16 cellular contexts compared by ENCODE assay signal in the genomic region with DNA sequence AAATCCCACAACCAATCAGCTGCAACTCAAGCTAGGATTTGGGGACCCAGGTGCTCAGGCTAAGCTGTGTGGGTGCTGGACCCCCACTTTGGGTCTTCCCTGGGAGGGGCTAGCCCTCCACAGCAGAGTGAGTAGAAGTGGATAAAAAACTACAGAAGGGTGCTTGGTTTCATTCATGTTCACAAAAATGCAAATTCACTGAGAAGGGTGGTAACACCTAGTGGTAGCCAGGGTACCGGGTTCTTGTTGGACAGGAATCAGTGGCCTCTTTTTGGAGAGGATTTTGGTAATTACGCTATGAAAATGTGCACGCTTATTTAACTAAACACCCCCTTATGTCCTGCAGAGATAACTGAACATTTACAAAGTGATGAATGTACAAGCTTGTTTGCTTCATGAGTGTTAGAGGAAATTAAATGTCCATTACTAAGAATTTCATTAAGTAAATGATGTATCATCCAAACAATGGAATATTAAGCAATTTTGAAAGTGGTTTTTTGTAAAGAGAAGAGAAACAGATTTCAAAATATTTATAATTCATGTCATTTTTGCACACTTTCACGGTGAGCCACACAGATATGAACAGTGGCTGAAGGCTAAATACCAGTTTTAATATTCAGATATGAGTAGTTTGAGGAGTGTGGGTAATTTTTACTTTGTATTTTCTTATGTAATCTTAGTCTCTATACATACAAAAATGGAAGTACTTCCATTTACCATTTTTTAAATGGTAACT.
DNase-seq lines count a peak whose midpoint lies in the region; ATAC-seq and TF ChIP-seq lines count a peak whose summit lies in the region.
"Had no signal": no experiment of that assay in that cellular context is flagged by ENCODE, and none has a peak within 500 bp of the region (broad histone marks: within the 10 kb centered on the region; RNA-seq: fewer than 3 reads in every experiment).

No MANE protein-coding gene starts in this region.

- no peak overlapping the region for H3K27ac ChIP-seq in testis
- H3K27ac ChIP-seq: A549, pancreas, thyroid gland had no signal

- CTCF ChIA-PET in activated CD4-positive, alpha-beta T cell treated with anti-CD3 and anti-CD28 coated beads for 36 hours (lab: Charles Lee), result no interaction called here
- CTCF ChIA-PET in activated CD8-positive, alpha-beta T cell treated with anti-CD3 and anti-CD28 coated beads for 36 hours (lab: Charles Lee), result no interaction called here

- peaks cover 38% of the 10 kb centered on the region for H3K36me3 Mint-ChIP-seq in activated CD4-positive, alpha-beta T cell treated with anti-CD3 and anti-CD28 coated beads for 36 hours (ENCODE audit: low read depth)
- peaks cover 24% of the 10 kb centered on the region for H3K36me3 Mint-ChIP-seq in activated CD8-positive, alpha-beta T cell treated with anti-CD3 and anti-CD28 coated beads for 36 hours (ENCODE audit: low read depth)
- peaks cover 11% of the 10 kb centered on the region for H3K36me3 Mint-ChIP-seq in natural killer cell treated with Interleukin-12 subunit alpha and Interleukin-12 subunit beta and Interleukin-15 and Interleukin-18, amount 100 ng/mL, for 72 hours

- peak overlapping the region; percentile 83 for H3K27ac Mint-ChIP-seq in activated CD4-positive, alpha-beta T cell treated with anti-CD3 and anti-CD28 coated beads for 36 hours
- peak overlapping the region; percentile 81 for H3K27ac Mint-ChIP-seq in activated CD8-positive, alpha-beta T cell treated with anti-CD3 and anti-CD28 coated beads for 36 hours
- H3K27ac Mint-ChIP-seq in natural killer cell treated with Interleukin-12 subunit alpha and Interleukin-12 subunit beta and Interleukin-15 and Interleukin-18, amount 100 ng/mL, for 72 hours, result peak overlapping the region; percentile 70 to 80

- H3K4me3 ChIP-seq in testis, result no peak overlapping the region
- H3K4me3 ChIP-seq: A549, pancreas, thyroid gland had no signal

- H3K4me1 Mint-ChIP-seq in activated CD4-positive, alpha-beta T cell treated with anti-CD3 and anti-CD28 coated beads for 36 hours, result peaks cover 18% of the 10 kb centered on the region
- H3K4me1 Mint-ChIP-seq in activated CD8-positive, alpha-beta T cell treated with anti-CD3 and anti-CD28 coated beads for 36 hours (ENCODE audit: low read depth), result peaks cover 29% of the 10 kb centered on the region
- peaks cover 10 to 15% of the 10 kb centered on the region in 2 donors for H3K4me1 Mint-ChIP-seq in natural killer cell treated with Interleukin-12 subunit alpha and Interleukin-12 subunit beta and Interleukin-15 and Interleukin-18, amount 100 ng/mL, for 72 hours (ENCODE audit: low read depth in 2 of 2)

- 86 to 89% methylated on average over 4 of the region's 4 CpGs for WGBS in testis, 2 donors

- no peaks in the 10 kb centered on the region for H3K9me3 Mint-ChIP-seq in activated CD4-positive, alpha-beta T cell treated with anti-CD3 and anti-CD28 coated beads for 36 hours (ENCODE audit: low read depth)
- H3K9me3 Mint-ChIP-seq in activated CD8-positive, alpha-beta T cell treated with anti-CD3 and anti-CD28 coated beads for 36 hours, result no peaks in the 10 kb centered on the region
- H3K9me3 Mint-ChIP-seq in natural killer cell treated with Interleukin-12 subunit alpha and Interleukin-12 subunit beta and Interleukin-15 and Interleukin-18, amount 100 ng/mL, for 72 hours, result no peaks in the 10 kb centered on the region

- no peaks in the 10 kb centered on the region for H3K27me3 Mint-ChIP-seq in activated CD4-positive, alpha-beta T cell treated with anti-CD3 and anti-CD28 coated beads for 36 hours
- H3K27me3 Mint-ChIP-seq in activated CD8-positive, alpha-beta T cell treated with anti-CD3 and anti-CD28 coated beads for 36 hours, result no peaks in the 10 kb centered on the region
- H3K27me3 Mint-ChIP-seq in natural killer cell treated with Interleukin-12 subunit alpha and Interleukin-12 subunit beta and Interleukin-15 and Interleukin-18, amount 100 ng/mL, for 72 hours, result no peaks in the 10 kb centered on the region

- no peaks in the 10 kb centered on the region for H3K36me3 ChIP-seq in testis (ENCODE audit: low read depth, missing control alignments)

- no peaks in the 10 kb centered on the region for H3K9me3 ChIP-seq in testis
- H3K9me3 ChIP-seq: A549, pancreas, thyroid gland had no signal

- no peak for DNase-seq in activated CD4-positive, alpha-beta T cell treated with anti-CD3 and anti-CD28 coated beads for 36 hours
- no peak for DNase-seq in activated CD4-positive, alpha-beta T cell treated with anti-CD3 and anti-CD28 coated beads for 4 hours
- DNase-seq in activated CD8-positive, alpha-beta T cell treated with anti-CD3 and anti-CD28 coated beads for 36 hours, result no peak
- no peak for DNase-seq in natural killer cell treated with Interleukin-12 subunit alpha and Interleukin-12 subunit beta and Interleukin-15 and Interleukin-18, amount 100 ng/mL, for 72 hours (ENCODE audit: low spot score)
- no peak for DNase-seq in RPMI8226
- no peak for DNase-seq in testis
- no peak for DNase-seq in EL
- DNase-seq: IMR-90; NCI-H526 treated with DMSO at 0.1 percent for 48 hours; pancreas; stimulated activated CD4-positive, alpha-beta T cell treated with anti-CD3 and anti-CD28 coated beads, Interleukin-12 subunit alpha, Interleukin-12 subunit beta, amount 100 ng/mL, for 4 hours; T1000; thyroid gland had no signal

- H3K4me3 Mint-ChIP-seq in activated CD4-positive, alpha-beta T cell treated with anti-CD3 and anti-CD28 coated beads for 36 hours, result peak overlapping the region; percentile 9
- peak overlapping the region; percentile 2 for H3K4me3 Mint-ChIP-seq in activated CD8-positive, alpha-beta T cell treated with anti-CD3 and anti-CD28 coated beads for 36 hours
- H3K4me3 Mint-ChIP-seq in natural killer cell treated with Interleukin-12 subunit alpha and Interleukin-12 subunit beta and Interleukin-15 and Interleukin-18, amount 100 ng/mL, for 72 hours, result peak overlapping the region; percentile 81

- no peaks in the 10 kb centered on the region for H3K27me3 ChIP-seq in testis
- H3K27me3 ChIP-seq: pancreas, thyroid gland had no signal

- no peak for TF ChIP-seq POLR2A in testis (IDR thresholded peaks at IDR 0.05)

- POLR2A ChIA-PET in activated CD4-positive, alpha-beta T cell treated with anti-CD3 and anti-CD28 coated beads for 36 hours (lab: Charles Lee), result interaction anchor here (0.8 kb wide), 1 partner anchor 10 kb away, joined by 4 read pairs; no protein-coding TSS in a partner anchor
- POLR2A ChIA-PET in activated CD8-positive, alpha-beta T cell treated with anti-CD3 and anti-CD28 coated beads for 36 hours (lab: Charles Lee), result interaction anchor here (0.7 to 0.8 kb wide), 2 partner anchors 9 to 13 kb away, joined by 3 read pairs; no protein-coding TSS in a partner anchor

- H3K4me1 ChIP-seq in testis, result no peaks in the 10 kb centered on the region
- H3K4me1 ChIP-seq: A549, pancreas, thyroid gland had no signal

- no peak for TF ChIP-seq CTCF in activated CD8-positive, alpha-beta T cell treated with anti-CD3 and anti-CD28 coated beads for 36 hours (IDR thresholded peaks at IDR 0.05)
- no peak for TF ChIP-seq CTCF in testis (IDR thresholded peaks at IDR 0.05)

- ATAC-seq in activated CD4-positive, alpha-beta T cell treated with anti-CD3 and anti-CD28 coated beads for 36 hours, result peak; percentile 50
- peak; percentile 16 for ATAC-seq in GM19452 (IDR thresholded peaks at IDR 0.05; ENCODE audit: unreplicated experiment)
- peak; percentile 15 for ATAC-seq in activated CD8-positive, alpha-beta T cell treated with anti-CD3 and anti-CD28 coated beads for 36 hours
- ATAC-seq in natural killer cell treated with Interleukin-12 subunit alpha and Interleukin-12 subunit beta and Interleukin-15 and Interleukin-18, amount 100 ng/mL, for 72 hours, result no peak
- ATAC-seq: A549, Right ventricle myocardium inferior had no signal

- intact Hi-C loops in activated CD4-positive, alpha-beta T cell treated with anti-CD3 and anti-CD28 coated beads for 36 hours (cut with DNase I, micrococcal nuclease), result no loop called here
- intact Hi-C loops in activated CD8-positive, alpha-beta T cell treated with anti-CD3 and anti-CD28 coated beads for 36 hours (cut with micrococcal nuclease), result no loop called here
- intact Hi-C loops in testis (cut with DNase I; ENCODE audit: low total_unique reads), result loop anchor here (10.0 kb wide), 1 partner anchor 1171 kb away; no protein-coding TSS in a partner anchor

Comparison
In these comparisons a context has a peak if more than half of its experiments do, and no peak if none do; other contexts are left out.
1. ATAC-seq: peak in activated CD4-positive, alpha-beta T cell treated with anti-CD3 and anti-CD28 coated beads for 36 hours (single experiment), GM19452 (single experiment) and activated CD8-positive, alpha-beta T cell treated with anti-CD3 and anti-CD28 coated beads for 36 hours (single experiment); none in natural killer cell treated with Interleukin-12 subunit alpha and Interleukin-12 subunit beta and Interleukin-15 and Interleukin-18, amount 100 ng/mL, for 72 hours (0 of 2).
2. H3K4me3 Mint-ChIP-seq: peak in every context shown above with its lines; median percentile 81 in natural killer cell treated with Interleukin-12 subunit alpha and Interleukin-12 subunit beta and Interleukin-15 and Interleukin-18, amount 100 ng/mL, for 72 hours; 9 in activated CD4-positive, alpha-beta T cell treated with anti-CD3 and anti-CD28 coated beads for 36 hours; 2 in activated CD8-positive, alpha-beta T cell treated with anti-CD3 and anti-CD28 coated beads for 36 hours.
3. Peak in every context shown above with its lines, with median percentiles within 50 percentile points of each other: H3K27ac Mint-ChIP-seq.